Comparison of ENCODE assay signal across 8 cellular contexts in genomic region chr4:25159837-25160713, GRCh38. TPM values are rescaled to one million over a fixed set of nuclear protein-coding genes. Genes with fewer than 3 reads are reported as not detected.
DNase-seq lines count a peak whose midpoint lies in the region; ATAC-seq, FAIRE-seq and TF ChIP-seq lines count a peak whose summit lies in the region.

Gene SEPSECS, minus strand, starts transcription at chr4:25160449. Its CDS starts 80 bp downstream, at chr4:25160369.

- in situ Hi-C loops in ACHN (cut with HindIII; ENCODE audit: low pct_ligation_motif_present, low pct_unique_long_range_greater_than_20kb, low sequenced_read_pairs), result no loop called here

- 0 to 1% (median 0%) methylated on average over 65 to 66 of the region's 66 CpGs for WGBS in small intestine, 3 donors

- H3K9me3 ChIP-seq in WERI-Rb-1 (ENCODE audit: severe bottlenecking) (no peaks in the 10 kb centered on the region), small intestine (ENCODE audit: control insufficient read depth, low read depth) (no peaks in the 10 kb centered on the region)

- peaks cover 0 to 4% of the 10 kb centered on the region in 2 donors for H3K4me1 ChIP-seq in small intestine (ENCODE audit: control insufficient read depth in 2 of 2, insufficient read depth in 1 of 2, low read depth in 1 of 2, low read length in 1 of 2)

- DNase-seq in ACHN (peak; percentile 96), NCI-H2227 (lab: John Stamatoyannopoulos, UW; ENCODE audit: unreplicated experiment) (peak; percentile 94), WERI-Rb-1 (peak; percentile 98), bronchial epithelial cell (ENCODE audit: low read depth) (peak; percentile 95), iPS-NIHi11 (ENCODE audit: low spot score) (peak; percentile 96), small intestine (peak; percentile 100)

- TF ChIP-seq CTCF in WERI-Rb-1 (IDR thresholded peaks at IDR 0.05; ENCODE audit: low read depth, low read length), result no peak
- TF ChIP-seq CTCF in bronchial epithelial cell (IDR thresholded peaks at IDR 0.05; ENCODE audit: insufficient read depth, low read length, severe bottlenecking), result no peak

- ATAC-seq in GM18873 (IDR thresholded peaks at IDR 0.05; ENCODE audit: low FRiP score, unreplicated experiment) (peak; percentile 89), HG03139 (IDR thresholded peaks at IDR 0.05; ENCODE audit: unreplicated experiment) (peak; percentile 86)

- H3K27ac ChIP-seq in WERI-Rb-1, result peak within 1 kb of the TSS; percentile 87
- H3K27ac ChIP-seq in small intestine (ENCODE audit: low read depth in 1 of 2, low read length in 1 of 2), result peak within 1 kb of the TSS; percentile 99 to 100

- no peaks in the 10 kb centered on the region for H3K27me3 ChIP-seq in WERI-Rb-1 (ENCODE audit: insufficient read depth, low read depth, severe bottlenecking)
- no peaks in the 10 kb centered on the region for H3K27me3 ChIP-seq in bronchial epithelial cell (ENCODE audit: control insufficient read depth, insufficient read depth, low read length)
- no peaks in the 10 kb centered on the region for H3K27me3 ChIP-seq in small intestine (ENCODE audit: control insufficient read depth in 2 of 2, insufficient read depth in 2 of 2, low read length in 2 of 2)

- H3K36me3 ChIP-seq in WERI-Rb-1 (no peaks in the 10 kb centered on the region), bronchial epithelial cell (ENCODE audit: control insufficient read depth, insufficient read depth, low read length) (no peaks in the 10 kb centered on the region), small intestine (ENCODE audit: control insufficient read depth in 2 of 2, insufficient read depth in 2 of 2, low read length in 2 of 2) (peaks cover 0 to 2% of the 10 kb centered on the region in 2 donors)

- H3K4me3 ChIP-seq in WERI-Rb-1 (ENCODE audit: low read depth, low read length) (peak within 1 kb of the TSS; percentile 86), bronchial epithelial cell (ENCODE audit: low read depth, low read length) (peak within 1 kb of the TSS; percentile 79), small intestine (ENCODE audit: low read depth in 1 of 2, low read length in 2 of 2) (peak within 1 kb of the TSS; percentile 94)

- FAIRE-seq in bronchial epithelial cell (lab: Jason Lieb, UNC) (peak; percentile 73), small intestine (lab: Jason Lieb, UNC) (no peak)

RNA-seq across cellular contexts. Expression of gene SEPSECS, which starts in this region (rescaled TPM):
- total RNA-seq in bronchial epithelial cell, result 6.6 and 7.0 TPM in 2 replicates
- polyA plus RNA-seq in small intestine, result 10 to 100 TPM in 2 of 3 donors, 1 to 10 TPM in 1; 5.7 to 23.0 (median 11.1) TPM

Comparison
In these comparisons a context has a peak if more than half of its experiments do, and no peak if none do; other contexts are left out.
1. Peak in every context shown above with its lines: DNase-seq, ATAC-seq, H3K4me3 ChIP-seq and H3K27ac ChIP-seq.